Comparison of ENCODE assay signal across 1 cellular context in genomic region chr1:109478806-109479205, GRCh38.
TF ChIP-seq lines count a peak whose summit lies in the region.

No MANE protein-coding gene starts in this region.

TF ChIP-seq in GM12878, 131 proteins besides CTCF, POLR2A, EP300 and RAD21:
- TF ChIP-seq JUNB (IDR thresholded peaks at IDR 0.05) (no peak), SMAD5 (IDR thresholded peaks at IDR 0.05; ENCODE audit: low read depth) (no peak), POLR2AphosphoS5 (IDR thresholded peaks at IDR 0.05; ENCODE audit: low read length) (no peak), SMAD1 (IDR thresholded peaks at IDR 0.05; ENCODE audit: low read depth, partially characterized antibody) (no peak), RBBP5 (conservative IDR thresholded peaks at IDR 0.05) (no peak), SMC3 (IDR thresholded peaks at IDR 0.05; ENCODE audit: borderline replicate concordance, low read length) (no peak), BHLHE40 (IDR thresholded peaks at IDR 0.05; ENCODE audit: borderline replicate concordance in 1 of 2, low read depth in 2 of 2, low read length in 1 of 2) (peak in 1 of 2 experiments; percentile 35; a peak in 1 of 4 replicates)
- TF ChIP-seq, protein P1, sequence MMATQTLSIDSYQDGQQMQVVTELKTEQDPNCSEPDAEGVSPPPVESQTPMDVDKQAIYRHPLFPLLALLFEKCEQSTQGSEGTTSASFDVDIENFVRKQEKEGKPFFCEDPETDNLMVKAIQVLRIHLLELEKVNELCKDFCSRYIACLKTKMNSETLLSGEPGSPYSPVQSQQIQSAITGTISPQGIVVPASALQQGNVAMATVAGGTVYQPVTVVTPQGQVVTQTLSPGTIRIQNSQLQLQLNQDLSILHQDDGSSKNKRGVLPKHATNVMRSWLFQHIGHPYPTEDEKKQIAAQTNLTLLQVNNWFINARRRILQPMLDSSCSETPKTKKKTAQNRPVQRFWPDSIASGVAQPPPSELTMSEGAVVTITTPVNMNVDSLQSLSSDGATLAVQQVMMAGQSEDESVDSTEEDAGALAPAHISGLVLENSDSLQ (IDR thresholded peaks at IDR 0.05) = no peak
- TF ChIP-seq, protein P2, sequence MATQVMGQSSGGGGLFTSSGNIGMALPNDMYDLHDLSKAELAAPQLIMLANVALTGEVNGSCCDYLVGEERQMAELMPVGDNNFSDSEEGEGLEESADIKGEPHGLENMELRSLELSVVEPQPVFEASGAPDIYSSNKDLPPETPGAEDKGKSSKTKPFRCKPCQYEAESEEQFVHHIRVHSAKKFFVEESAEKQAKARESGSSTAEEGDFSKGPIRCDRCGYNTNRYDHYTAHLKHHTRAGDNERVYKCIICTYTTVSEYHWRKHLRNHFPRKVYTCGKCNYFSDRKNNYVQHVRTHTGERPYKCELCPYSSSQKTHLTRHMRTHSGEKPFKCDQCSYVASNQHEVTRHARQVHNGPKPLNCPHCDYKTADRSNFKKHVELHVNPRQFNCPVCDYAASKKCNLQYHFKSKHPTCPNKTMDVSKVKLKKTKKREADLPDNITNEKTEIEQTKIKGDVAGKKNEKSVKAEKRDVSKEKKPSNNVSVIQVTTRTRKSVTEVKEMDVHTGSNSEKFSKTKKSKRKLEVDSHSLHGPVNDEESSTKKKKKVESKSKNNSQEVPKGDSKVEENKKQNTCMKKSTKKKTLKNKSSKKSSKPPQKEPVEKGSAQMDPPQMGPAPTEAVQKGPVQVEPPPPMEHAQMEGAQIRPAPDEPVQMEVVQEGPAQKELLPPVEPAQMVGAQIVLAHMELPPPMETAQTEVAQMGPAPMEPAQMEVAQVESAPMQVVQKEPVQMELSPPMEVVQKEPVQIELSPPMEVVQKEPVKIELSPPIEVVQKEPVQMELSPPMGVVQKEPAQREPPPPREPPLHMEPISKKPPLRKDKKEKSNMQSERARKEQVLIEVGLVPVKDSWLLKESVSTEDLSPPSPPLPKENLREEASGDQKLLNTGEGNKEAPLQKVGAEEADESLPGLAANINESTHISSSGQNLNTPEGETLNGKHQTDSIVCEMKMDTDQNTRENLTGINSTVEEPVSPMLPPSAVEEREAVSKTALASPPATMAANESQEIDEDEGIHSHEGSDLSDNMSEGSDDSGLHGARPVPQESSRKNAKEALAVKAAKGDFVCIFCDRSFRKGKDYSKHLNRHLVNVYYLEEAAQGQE (IDR thresholded peaks at IDR 0.05; ENCODE audit: low read depth, low read length) = peak; percentile 96
- TF ChIP-seq, protein P3, sequence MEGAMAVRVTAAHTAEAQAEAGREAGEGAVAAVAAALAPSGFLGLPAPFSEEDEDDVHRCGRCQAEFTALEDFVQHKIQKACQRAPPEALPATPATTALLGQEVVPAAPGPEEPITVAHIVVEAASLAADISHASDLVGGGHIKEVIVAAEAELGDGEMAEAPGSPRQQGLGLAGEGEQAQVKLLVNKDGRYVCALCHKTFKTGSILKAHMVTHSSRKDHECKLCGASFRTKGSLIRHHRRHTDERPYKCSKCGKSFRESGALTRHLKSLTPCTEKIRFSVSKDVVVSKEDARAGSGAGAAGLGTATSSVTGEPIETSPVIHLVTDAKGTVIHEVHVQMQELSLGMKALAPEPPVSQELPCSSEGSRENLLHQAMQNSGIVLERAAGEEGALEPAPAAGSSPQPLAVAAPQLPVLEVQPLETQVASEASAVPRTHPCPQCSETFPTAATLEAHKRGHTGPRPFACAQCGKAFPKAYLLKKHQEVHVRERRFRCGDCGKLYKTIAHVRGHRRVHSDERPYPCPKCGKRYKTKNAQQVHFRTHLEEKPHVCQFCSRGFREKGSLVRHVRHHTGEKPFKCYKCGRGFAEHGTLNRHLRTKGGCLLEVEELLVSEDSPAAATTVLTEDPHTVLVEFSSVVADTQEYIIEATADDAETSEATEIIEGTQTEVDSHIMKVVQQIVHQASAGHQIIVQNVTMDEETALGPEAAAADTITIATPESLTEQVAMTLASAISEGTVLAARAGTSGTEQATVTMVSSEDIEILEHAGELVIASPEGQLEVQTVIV (IDR thresholded peaks at IDR 0.05; ENCODE audit: borderline replicate concordance, partially characterized antibody) = no peak
